ENCODE assay signal across 29 cellular contexts in the genomic region with DNA sequence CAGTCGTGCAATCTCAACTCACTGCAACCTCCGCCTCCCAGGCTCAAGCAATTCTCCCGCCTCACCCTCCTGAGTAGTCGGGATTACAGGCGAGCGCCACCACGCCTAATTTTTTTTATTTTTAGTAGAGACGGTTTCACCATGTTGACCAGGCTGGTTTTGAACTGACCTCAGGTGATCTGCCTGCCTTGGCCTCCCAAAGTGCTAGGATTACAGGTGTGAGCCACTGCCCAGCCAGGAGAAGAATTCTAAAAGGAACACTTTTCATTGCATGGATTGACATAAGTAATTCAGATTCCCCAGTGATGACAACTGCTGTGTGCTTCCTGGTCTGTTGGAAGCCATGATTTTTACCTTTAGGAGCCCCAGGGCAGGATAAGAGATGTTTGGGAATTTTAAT. TPM values are rescaled to one million over a fixed set of nuclear protein-coding genes. Genes with fewer than 3 reads are reported as not detected.
DNase-seq lines count a peak whose midpoint lies in the region; ATAC-seq and TF ChIP-seq lines count a peak whose summit lies in the region.
"Had no signal": no experiment of that assay in that cellular context is flagged by ENCODE, and none has a peak within 500 bp of the region (broad histone marks: within the 10 kb centered on the region; RNA-seq: fewer than 3 reads in every experiment).

No MANE protein-coding gene starts in this region.

- H3K9me3 ChIP-seq in upper lobe of right lung, result no peaks in the 10 kb centered on the region
- H3K9me3 ChIP-seq: stomach had no signal

- no peak overlapping the region for H3K4me3 Mint-ChIP-seq in endothelial cell (ENCODE audit: unreplicated experiment)
- H3K4me3 Mint-ChIP-seq in nephron, result no peak overlapping the region
- H3K4me3 Mint-ChIP-seq: activated CD8-positive, alpha-beta memory T cell treated with anti-CD3 and anti-CD28 coated beads, Interleukin-2, amount 10 ng/mL, durations not matched to agents 7 days and 5 days; CD4-positive, CD25-positive, alpha-beta regulatory T cell; type B pancreatic cell had no signal

- H3K36me3 Mint-ChIP-seq in endothelial cell (ENCODE audit: low read depth, unreplicated experiment) (no peaks in the 10 kb centered on the region), nephron (ENCODE audit: low read depth) (peaks cover 5% of the 10 kb centered on the region)

- TF ChIP-seq CTCF in endothelial cell (IDR thresholded peaks at IDR 0.05; ENCODE audit: unreplicated experiment) (no peak), nephron (IDR thresholded peaks at IDR 0.05; ENCODE audit: unreplicated experiment in 3 of 3) (no peak), upper lobe of right lung (IDR thresholded peaks at IDR 0.05) (no peak)

- H3K36me3 ChIP-seq in upper lobe of right lung, result peaks cover 28% of the 10 kb centered on the region
- H3K36me3 ChIP-seq: brain microvascular endothelial cell, WERI-Rb-1 had no signal

- in situ Hi-C loops in G401 (cut with HindIII; ENCODE audit: low sequenced_read_pairs), result no loop called here

- peak overlapping the region; percentile 98 for H3K27ac Mint-ChIP-seq in endothelial cell (ENCODE audit: unreplicated experiment)
- peak overlapping the region in 2 of 3 experiments; percentile 70 to 95 for H3K27ac Mint-ChIP-seq in nephron
- H3K27ac Mint-ChIP-seq: activated CD8-positive, alpha-beta memory T cell treated with anti-CD3 and anti-CD28 coated beads, Interleukin-2, amount 10 ng/mL, durations not matched to agents 7 days and 5 days; IgD-negative memory B cell; type B pancreatic cell had no signal

- H3K27me3 ChIP-seq in upper lobe of right lung, result no peaks in the 10 kb centered on the region
- H3K27me3 ChIP-seq: brain microvascular endothelial cell, stomach had no signal

- intact Hi-C loops in upper lobe of right lung (cut with DNase I), result loop anchor here (10.0 kb wide), 1 partner anchor 61 kb away; the partner anchor contains the start of gene CDKL1

- peak overlapping the region; percentile 44 for H3K27ac ChIP-seq in upper lobe of right lung
- H3K27ac ChIP-seq: 22Rv1, brain microvascular endothelial cell had no signal

- no peak overlapping the region for H3K4me3 ChIP-seq in upper lobe of right lung
- H3K4me3 ChIP-seq: stomach had no signal

- ATAC-seq in upper lobe of right lung (no peak), HG02938 (IDR thresholded peaks at IDR 0.05; ENCODE audit: unreplicated experiment) (no peak)
- ATAC-seq: activated CD8-positive, alpha-beta memory T cell treated with anti-CD3 and anti-CD28 coated beads, Interleukin-2, amount 10 ng/mL, durations not matched to agents 7 days and 5 days; left cardiac atrium; Panc1 had no signal

- H3K9me3 Mint-ChIP-seq in endothelial cell (ENCODE audit: unreplicated experiment) (no peaks in the 10 kb centered on the region), nephron (no peaks in the 10 kb centered on the region)
- H3K9me3 Mint-ChIP-seq: CD4-positive, CD25-positive, alpha-beta regulatory T cell; IgD-negative memory B cell; type B pancreatic cell had no signal

- peak; percentile 7 for DNase-seq in DMS153 (lab: John Stamatoyannopoulos, UW)
- DNase-seq in DMS153 treated with DMSO at 0.1 percent for 48 hours (lab: John Stamatoyannopoulos, UW; ENCODE audit: unreplicated experiment), result no peak
- DNase-seq in endothelial cell (ENCODE audit: low spot score), result no peak
- DNase-seq in upper lobe of right lung, result no peak
- DNase-seq in G401 (ENCODE audit: low spot score), result no peak
- DNase-seq in activated gamma-delta T cell treated with Interleukin-2 at 50 U/mL for 16 hours, result no peak
- DNase-seq: activated CD4-positive, alpha-beta T cell treated with anti-CD3 and anti-CD28 coated beads, Interleukin-2, amount 50 U/mL, for 1 hour; activated CD8-positive, alpha-beta memory T cell treated with anti-CD3 and anti-CD28 coated beads, Interleukin-2, amount 10 ng/mL, durations not matched to agents 7 days and 5 days; activated naive CD4-positive, alpha-beta T cell; activated T-cell treated with anti-CD3 and anti-CD28 coated beads, Interleukin-2, amount 50 U/mL, for 48 hours; brain microvascular endothelial cell; CD4-positive, CD25-positive, alpha-beta regulatory T cell; EL; erythroblast; left cardiac atrium; NCI-H1048; NCI-H1694 treated with DMSO at 0.1 percent for 48 hours; NCI-H526; occipital lobe; SHP77; stimulated activated CD8-positive, alpha-beta memory T cell treated with anti-CD3 and anti-CD28 coated beads, Interleukin-4, amount 100 ng/mL, for 48 hours; stomach; WERI-Rb-1 had no signal

- H3K4me1 Mint-ChIP-seq in endothelial cell (ENCODE audit: unreplicated experiment) (peaks cover 35% of the 10 kb centered on the region), nephron (peaks cover 15% of the 10 kb centered on the region)

- peaks cover 18% of the 10 kb centered on the region for H3K4me1 ChIP-seq in upper lobe of right lung

- no peaks in the 10 kb centered on the region for H3K27me3 Mint-ChIP-seq in endothelial cell (ENCODE audit: unreplicated experiment)
- no peaks in the 10 kb centered on the region for H3K27me3 Mint-ChIP-seq in nephron (ENCODE audit: low read depth)
- H3K27me3 Mint-ChIP-seq: activated CD8-positive, alpha-beta memory T cell treated with anti-CD3 and anti-CD28 coated beads, Interleukin-2, amount 10 ng/mL, durations not matched to agents 7 days and 5 days; CD4-positive, CD25-positive, alpha-beta regulatory T cell; IgD-negative memory B cell; type B pancreatic cell had no signal

RNA-seq across cellular contexts. Expression of gene DMAC2L, which starts 22.1 kb away (rescaled TPM):
- total RNA-seq in endothelial cell (ENCODE audit: unreplicated experiment), result 14.1 TPM
- 16.0 TPM for total RNA-seq in upper lobe of right lung
- 8.8 and 31.0 TPM in 2 replicates for total RNA-seq in G401 (2014; rRNA removed; shearing (Covaris generic))

RNA-seq across cellular contexts. Expression of gene L2HGDH, which starts 22.2 kb away (rescaled TPM):
- total RNA-seq in endothelial cell (ENCODE audit: unreplicated experiment) (7.6 TPM), upper lobe of right lung (4.5 TPM)
- 23.0 and 31.6 TPM in 2 replicates for total RNA-seq in G401 (2014; rRNA removed; shearing (Covaris generic))
